8 cellular contexts compared by ENCODE assay signal in the genomic region with DNA sequence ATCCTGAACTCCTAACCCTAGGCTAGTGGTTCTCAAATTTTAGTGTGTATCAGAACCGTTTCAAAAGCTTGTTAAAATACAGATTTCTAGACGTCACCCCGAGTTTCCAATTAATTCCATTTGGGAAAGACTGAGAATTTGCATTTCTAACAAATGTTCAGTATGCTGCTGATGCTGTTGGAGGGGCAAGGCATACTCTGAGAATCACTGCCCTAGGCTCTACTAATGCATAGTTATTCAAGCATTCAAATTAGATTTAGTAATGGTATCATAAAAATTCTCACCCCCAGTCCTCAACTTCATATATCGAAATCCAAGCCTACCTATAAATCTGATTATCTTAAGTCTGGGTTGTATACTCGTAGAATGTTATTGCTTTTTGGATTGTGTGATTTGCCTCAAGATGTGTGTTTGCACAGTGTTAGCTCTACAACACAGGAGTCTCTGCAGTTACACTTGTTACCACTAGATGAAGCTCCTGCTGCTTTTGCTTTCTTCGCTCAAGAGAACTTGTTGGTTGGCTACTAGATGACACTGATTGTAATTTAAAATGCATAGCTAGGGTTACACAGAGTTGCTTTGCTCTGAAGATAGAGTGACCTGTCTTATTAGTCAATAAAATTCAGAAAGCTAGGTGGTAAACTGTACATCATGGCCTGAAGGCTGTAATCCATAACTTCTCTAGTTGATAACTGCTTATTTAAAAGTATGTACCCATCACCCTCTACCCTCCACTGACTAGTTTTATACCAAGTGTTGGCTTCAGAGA. TPM values are rescaled to one million over a fixed set of nuclear protein-coding genes. Genes with fewer than 3 reads are reported as not detected.
DNase-seq lines count a peak whose midpoint lies in the region; ATAC-seq and TF ChIP-seq lines count a peak whose summit lies in the region.

No MANE protein-coding gene starts in this region.

- no peaks in the 10 kb centered on the region for H3K9me3 Mint-ChIP-seq in CD4-positive, alpha-beta T cell

- CTCF ChIA-PET in CD4-positive, alpha-beta T cell (lab: Charles Lee): interaction anchor here (0.6 to 2.0 kb wide), 49 partner anchors 8 to 1222 kb away, joined by 3 to 19 read pairs (median 5); a partner anchor contains a TSS

- intact Hi-C loops in CD4-positive, alpha-beta T cell (cut with DNase I, micrococcal nuclease): loop anchor here (1.0 to 5.0 kb wide), 6 partner anchors 51 to 294 kb away; a partner anchor contains a TSS
- intact Hi-C loops in psoas muscle (cut with DNase I): loop anchor here (2.0 to 5.0 kb wide), 4 partner anchors 64 to 294 kb away; a partner anchor contains a TSS

- H3K27ac Mint-ChIP-seq in CD4-positive, alpha-beta T cell: peak overlapping the region; percentile 22

- peaks cover 4% of the 10 kb centered on the region for H3K4me1 ChIP-seq in psoas muscle

- no peaks in the 10 kb centered on the region for H3K27me3 ChIP-seq in CD4-positive, alpha-beta T cell (ENCODE audit: control insufficient read depth, insufficient read depth, low read length)
- no peaks in the 10 kb centered on the region for H3K27me3 ChIP-seq in psoas muscle (ENCODE audit: insufficient read depth in 3 of 3, low read length in 2 of 3)

- DNase-seq in CD4-positive, alpha-beta T cell: peak in 2 of 10 experiments; percentile 18 to 27
- DNase-seq in NCI-H1694 treated with DMSO at 0.1 percent for 48 hours (lab: John Stamatoyannopoulos, UW): peak; percentile 57
- DNase-seq in globus pallidus (ENCODE audit: low spot score): peak; percentile 75
- DNase-seq in psoas muscle: no peak
- no peak for DNase-seq in ecto neural progenitor cell (ENCODE audit: low spot score)

- POLR2A ChIA-PET in CD4-positive, alpha-beta T cell (lab: Charles Lee): interaction anchor here (0.5 to 2.7 kb wide), 21 partner anchors 9 to 299 kb away, joined by 3 to 23 read pairs (median 5); a partner anchor contains a TSS

- ATAC-seq in CD4-positive, alpha-beta T cell (ENCODE audit: poor library complexity): peak; percentile 99
- ATAC-seq in GM18519 (IDR thresholded peaks at IDR 0.05; ENCODE audit: low FRiP score, unreplicated experiment): peak; percentile 77
- peak; percentile 84 for ATAC-seq in HG02885 (IDR thresholded peaks at IDR 0.05; ENCODE audit: poor library complexity, unreplicated experiment)
- peak; percentile 94 to 99 (median 96) for ATAC-seq in psoas muscle

- peak; percentile 95 for TF ChIP-seq CTCF in CD4-positive, alpha-beta T cell (IDR thresholded peaks at IDR 0.05)
- TF ChIP-seq CTCF in VCaP (conservative IDR thresholded peaks at IDR 0.05): peak; percentile 100
- peak; percentile 97 for TF ChIP-seq CTCF in psoas muscle (IDR thresholded peaks at IDR 0.05)

- H3K27ac ChIP-seq in CD4-positive, alpha-beta T cell (ENCODE audit: low read depth, low read length): no peak overlapping the region
- no peak overlapping the region for H3K27ac ChIP-seq in VCaP
- H3K27ac ChIP-seq in psoas muscle: no peak overlapping the region

- H3K4me3 Mint-ChIP-seq in CD4-positive, alpha-beta T cell: no peak overlapping the region

- WGBS in psoas muscle, 3 donors: 56 to 63% (median 60%) methylated on average over 6 of the region's 6 CpGs

- H3K4me1 Mint-ChIP-seq in CD4-positive, alpha-beta T cell (ENCODE audit: low read depth): peaks cover 45% of the 10 kb centered on the region

- no peak overlapping the region for H3K4me3 ChIP-seq in psoas muscle

- no peaks in the 10 kb centered on the region for H3K27me3 Mint-ChIP-seq in CD4-positive, alpha-beta T cell

- H3K36me3 Mint-ChIP-seq in CD4-positive, alpha-beta T cell (ENCODE audit: low read depth): no peaks in the 10 kb centered on the region

- no peaks in the 10 kb centered on the region for H3K36me3 ChIP-seq in psoas muscle (ENCODE audit: insufficient read depth in 1 of 2, low read depth in 1 of 2)

- no peaks in the 10 kb centered on the region for H3K9me3 ChIP-seq in CD4-positive, alpha-beta T cell (ENCODE audit: control insufficient read depth, low read length)
- H3K9me3 ChIP-seq in psoas muscle: no peaks in the 10 kb centered on the region

RNA-seq across cellular contexts. Expression of a gene that starts 7.5 kb away (rescaled TPM):
- total RNA-seq in CD4-positive, alpha-beta T cell: 10 to 100 TPM; 56.6 to 61.4 TPM
- total RNA-seq in psoas muscle: 1 to 10 TPM; 3.0 to 6.4 (median 3.2) TPM
- 1 to 10 TPM in 1 of 3 donors, under 1 TPM in 2; 0.23 to 4.4 (median 0.55) TPM for polyA plus RNA-seq in psoas muscle

Comparison
In these comparisons a context has a peak if more than half of its experiments do, and no peak if none do; other contexts are left out.
1. DNase-seq: peak in NCI-H1694 treated with DMSO at 0.1 percent for 48 hours (single experiment) and globus pallidus (single experiment); none in psoas muscle (0 of 2) and ecto neural progenitor cell (single experiment).
2. RNA of a gene that starts 7.5 kb away (total RNA-seq): 56.6 to 61.4 TPM in CD4-positive, alpha-beta T cell; 3.0 to 6.4 TPM in psoas muscle; every median in the first group is over 4 times any median in the second.
3. Peak in every context shown above with its lines, with median percentiles within 50 percentile points of each other: ATAC-seq and CTCF ChIP-seq.